ENCODE assay signal across 30 cellular contexts in the genomic region with DNA sequence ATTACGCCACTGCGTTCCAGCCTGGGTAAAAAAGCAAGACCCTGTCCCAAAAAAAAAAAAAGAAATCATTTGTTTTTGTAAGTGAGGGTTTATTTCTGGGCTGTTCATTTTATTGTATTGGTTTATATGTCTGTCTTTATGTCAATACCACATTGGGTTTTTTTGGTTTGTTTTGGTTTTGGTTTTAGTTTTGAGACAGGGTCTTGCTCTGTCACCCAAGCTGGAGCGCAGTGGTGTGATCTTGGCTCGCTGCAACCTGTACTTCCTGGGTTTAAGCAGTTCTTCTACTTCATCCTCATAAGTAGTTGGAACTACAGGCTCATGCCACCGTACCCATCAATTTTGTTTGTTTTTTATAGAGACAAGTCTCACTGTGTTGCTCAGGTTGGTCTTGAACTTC. TPM values are rescaled to one million over a fixed set of nuclear protein-coding genes. Genes with fewer than 3 reads are reported as not detected.
"Had no signal": no experiment of that assay in that cellular context is flagged by ENCODE, and none has a peak within 500 bp of the region (broad histone marks: within the 10 kb centered on the region; RNA-seq: fewer than 3 reads in every experiment).

No MANE protein-coding gene starts in this region.

- H3K4me3 ChIP-seq: K562, MG63, Peyer's patch, SJSA1 had no signal

- H3K4me1 Mint-ChIP-seq: brain had no signal

- ATAC-seq: activated CD4-positive, alpha-beta T cell treated with anti-CD3 and anti-CD28 coated beads for 36 hours; activated CD4-positive, CD25-positive, alpha-beta regulatory T cell treated with anti-CD3 and anti-CD28 coated beads, Interleukin-2, amount 50 U/mL, for 24 hours; K562; PC-3; WTC11 had no signal

- H3K4me2 ChIP-seq: SK-N-SH had no signal

- H3K27ac ChIP-seq: Peyer's patch, SJSA1 had no signal

- DNase-seq: activated CD4-positive, alpha-beta T cell treated with anti-CD3 and anti-CD28 coated beads for 36 hours; activated CD4-positive, alpha-beta T cell treated with anti-CD3 and anti-CD28 coated beads, Interleukin-2, amount 10 ng/mL, durations not matched to agents 7 days and 5 days; activated CD4-positive, alpha-beta T cell treated with anti-CD3 and anti-CD28 coated beads, Interleukin-2, amount 50 U/mL, for 48 hours; activated effector memory CD4-positive, alpha-beta T cell treated with anti-CD3 and anti-CD28 coated beads, Interleukin-2, amount 50 U/mL, for 16 hours; activated naive CD4-positive, alpha-beta T cell; activated T-cell treated with anti-CD3 and anti-CD28 coated beads, Interleukin-2, amount 50 U/mL, for 4 hours; anterior cingulate cortex; central memory CD4-positive, alpha-beta T cell; MG63; NCI-H1048; NCI-H1105 treated with DMSO at 0.1 percent for 48 hours; NCI-H1436; NCI-H1694 treated with DMSO at 0.1 percent for 48 hours; NCI-H2029; NCI-H345; NCI-H524 treated with DMSO at 0.1 percent for 48 hours; PC-3; Peyer's patch; RPMI8226; SHP77 treated with DMSO at 0.1 percent for 48 hours; SK-N-SH had no signal

- H3K4me1 ChIP-seq: Peyer's patch, SJSA1 had no signal

- H3K9ac ChIP-seq: SK-N-SH had no signal

- H3K9me3 ChIP-seq: MG63, Peyer's patch, SJSA1, SK-N-SH had no signal

- H3K4me3 Mint-ChIP-seq: activated CD4-positive, alpha-beta T cell treated with anti-CD3 and anti-CD28 coated beads for 36 hours; activated CD4-positive, alpha-beta T cell treated with anti-CD3 and anti-CD28 coated beads, Interleukin-2, amount 10 ng/mL, durations not matched to agents 7 days and 5 days; activated naive CD4-positive, alpha-beta T cell treated with anti-CD3 and anti-CD28 coated beads, Interleukin-2, amount 50 U/mL, for 24 hours; activated T-cell treated with anti-CD3 and anti-CD28 coated beads, Interleukin-2, amount 50 U/mL, for 4 hours; brain; T-helper 1 cell treated with Interleukin-12 subunit alpha and Interleukin-12 subunit beta and Interleukin-4 antibody, amounts not matched to agents 30 μg/mL and 1 μg/mL, for 36 hours; T-helper 2 cell treated with Interferon-gamma antibody and Interleukin-4, amounts not matched to agents 5 μg/mL and 100 μg/mL, for 36 hours; WTC11 had no signal

- H3K27me3 ChIP-seq: MG63, Peyer's patch, SJSA1 had no signal

- H3K9me3 Mint-ChIP-seq: activated naive CD4-positive, alpha-beta T cell treated with anti-CD3 and anti-CD28 coated beads, Interleukin-2, amount 50 U/mL, for 24 hours; activated T-cell treated with anti-CD3 and anti-CD28 coated beads, Interleukin-2, amount 50 U/mL, for 4 hours; T-helper 1 cell treated with Interleukin-12 subunit alpha and Interleukin-12 subunit beta and Interleukin-4 antibody, amounts not matched to agents 30 μg/mL and 1 μg/mL, for 36 hours; T-helper 2 cell treated with Interferon-gamma antibody and Interleukin-4, amounts not matched to agents 5 μg/mL and 100 μg/mL, for 36 hours had no signal

- H3K27me3 Mint-ChIP-seq: activated CD4-positive, alpha-beta T cell treated with anti-CD3 and anti-CD28 coated beads for 36 hours; activated CD4-positive, alpha-beta T cell treated with anti-CD3 and anti-CD28 coated beads, Interleukin-2, amount 10 ng/mL, durations not matched to agents 7 days and 5 days; activated naive CD4-positive, alpha-beta T cell treated with anti-CD3 and anti-CD28 coated beads, Interleukin-2, amount 50 U/mL, for 24 hours; brain had no signal

- H3K27ac Mint-ChIP-seq: activated CD4-positive, alpha-beta T cell treated with anti-CD3 and anti-CD28 coated beads, Interleukin-2, amount 10 ng/mL, durations not matched to agents 7 days and 5 days; brain; T-helper 1 cell treated with Interleukin-12 subunit alpha and Interleukin-12 subunit beta and Interleukin-4 antibody, amounts not matched to agents 30 μg/mL and 1 μg/mL, for 36 hours; T-helper 2 cell treated with Interferon-gamma antibody and Interleukin-4, amounts not matched to agents 5 μg/mL and 100 μg/mL, for 36 hours; WTC11 had no signal

- H3K9me2 ChIP-seq: SK-N-SH had no signal

RNA-seq across cellular contexts. Expression of a gene that starts 52.3 kb away (rescaled TPM):
- total RNA-seq: NCI-H460, PC-3 had no signal
